ENCODE assay signal across 8 cellular contexts in the genomic region with DNA sequence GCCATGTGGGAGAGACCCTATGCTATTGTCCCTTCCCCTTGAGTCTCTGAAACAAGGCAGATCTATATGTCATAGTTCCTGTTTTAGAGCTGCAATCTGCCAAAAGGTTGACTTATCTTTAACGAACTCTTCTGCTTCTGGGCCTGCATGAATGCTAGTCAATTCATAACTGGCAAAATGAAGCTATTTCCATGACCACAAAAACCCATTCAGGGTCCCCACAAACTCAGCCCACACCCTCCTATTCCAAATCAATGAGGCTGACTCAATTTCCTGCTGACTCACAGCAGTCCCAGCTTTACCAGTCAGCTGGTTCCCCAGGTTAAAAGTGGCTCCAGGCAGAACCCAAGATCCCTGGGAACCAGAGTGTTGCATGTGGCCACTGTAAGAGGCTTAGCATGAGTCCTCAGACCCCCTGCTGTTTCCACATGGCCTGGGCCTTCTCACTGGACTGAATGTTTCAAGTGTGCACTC. TPM values are rescaled to one million over a fixed set of nuclear protein-coding genes. Genes with fewer than 3 reads are reported as not detected.
DNase-seq lines count a peak whose midpoint lies in the region; ATAC-seq and TF ChIP-seq lines count a peak whose summit lies in the region.

No MANE protein-coding gene starts in this region.

- no peak overlapping the region for H3K9ac ChIP-seq in mammary epithelial cell (ENCODE audit: insufficient read depth, low read length)

- peak; percentile 71 for ATAC-seq in GM21447 (IDR thresholded peaks at IDR 0.05; ENCODE audit: unreplicated experiment)
- peak; percentile 78 for ATAC-seq in HG03558 (IDR thresholded peaks at IDR 0.05; ENCODE audit: extremely low read depth, unreplicated experiment)

- peak overlapping the region; percentile 47 for H2AFZ ChIP-seq in mammary epithelial cell (ENCODE audit: low read depth, low read length)

- H3K27me3 ChIP-seq in mammary epithelial cell (ENCODE audit: insufficient read depth, low read length), result no peaks in the 10 kb centered on the region

- dilution Hi-C loops in mammary epithelial cell (cut with HindIII; ENCODE audit: low sequenced_read_pairs), result no loop called here

- no peak for TF ChIP-seq CTCF in mammary epithelial cell (conservative IDR thresholded peaks at IDR 0.05 in 1 of 2, IDR thresholded peaks at IDR 0.05 in 1 of 2; ENCODE audit: extremely low read depth in 1 of 2, insufficient read depth in 1 of 2, low read depth in 1 of 2, low read length in 2 of 2)

- CTCF ChIA-PET in mammary epithelial cell (lab: Charles Lee; ENCODE audit: low non-redundant PET), result no interaction called here

- no peak overlapping the region for H3K4me3 ChIP-seq in mammary epithelial cell (replicated peaks in 1 of 3; ENCODE audit: insufficient read depth in 1 of 3, low read depth in 2 of 3, low read length in 3 of 3)

- intact Hi-C loops in mammary epithelial cell (cut with micrococcal nuclease), result no loop called here

- DNase-seq in GM04503 (ENCODE audit: low read depth), result peak; percentile 70
- DNase-seq in mammary epithelial cell, result peak; percentile 94
- no peak for DNase-seq in G401 (ENCODE audit: low spot score)
- DNase-seq in DMS79 treated with DMSO at 0.1 percent for 48 hours (lab: John Stamatoyannopoulos, UW), result no peak
- DNase-seq in HuH-7 (ENCODE audit: low spot score), result no peak
- no peak for DNase-seq in mucosa of gallbladder (ENCODE audit: low spot score)

- H3K79me2 ChIP-seq in mammary epithelial cell (ENCODE audit: insufficient read depth, low read length), result no peaks in the 10 kb centered on the region

- WGBS in mammary epithelial cell (ENCODE audit: low coverage, missing lambda C conversion rate), result 0% methylated on average over 1 of the region's 1 CpG

- in situ Hi-C loops in mammary epithelial cell (cut with MboI; ENCODE audit: low sequenced_read_pairs in 2 of 2) (no loop called here), G401 (cut with HindIII; ENCODE audit: low sequenced_read_pairs) (no loop called here)

- BruUV-seq in mammary epithelial cell (replicated peaks; lab: Mats Ljungman, UMichigan), result no TSS peak

- no peaks in the 10 kb centered on the region for H3K9me3 ChIP-seq in mammary epithelial cell (replicated peaks; ENCODE audit: insufficient read depth, low read length)

- peaks cover 39% of the 10 kb centered on the region for H3K4me1 ChIP-seq in mammary epithelial cell (ENCODE audit: insufficient read depth, low read length)

- no peaks in the 10 kb centered on the region for H3K36me3 ChIP-seq in mammary epithelial cell (ENCODE audit: insufficient read depth, low read length)

- H4K20me1 ChIP-seq in mammary epithelial cell (ENCODE audit: insufficient read depth, low read length), result no peaks in the 10 kb centered on the region

- peak overlapping the region; percentile 47 for H3K27ac ChIP-seq in mammary epithelial cell (ENCODE audit: insufficient read depth, low read depth, low read length)

- peak overlapping the region; percentile 21 for H3K4me2 ChIP-seq in mammary epithelial cell (ENCODE audit: insufficient read depth, low read depth, low read length)

RNA-seq across cellular contexts. Expression of a gene that starts 25.2 kb away (rescaled TPM):
- total RNA-seq in mammary epithelial cell (under 1 TPM in 1 of 2 donors, not detected in 1; 0.17 TPM), mucosa of gallbladder (86.8 TPM)
- not detected for polyA plus RNA-seq in mammary epithelial cell
- not detected for polyA minus RNA-seq in mammary epithelial cell
- total RNA-seq in G401 (2014; rRNA removed; shearing (Covaris generic)), result not detected in 2 replicates

Comparison
In these comparisons a context has a peak if more than half of its experiments do, and no peak if none do; other contexts are left out.
1. DNase-seq: peak in GM04503 (single experiment) and mammary epithelial cell (single experiment); none in G401 (single experiment), DMS79 treated with DMSO at 0.1 percent for 48 hours (single experiment), HuH-7 (single experiment) and mucosa of gallbladder (single experiment).
2. RNA of a gene that starts 25.2 kb away (total RNA-seq): 86.8 TPM in mucosa of gallbladder (single experiment); 0.17 TPM in mammary epithelial cell and not detected in G401; every median in the first group is over 10 times any median in the second.